In genomic region chr18:48675330-48675761, GRCh38 we compare ENCODE assay signal across 8 cellular contexts.
DNase-seq lines count a peak whose midpoint lies in the region; ATAC-seq lines count a peak whose summit lies in the region.

No MANE protein-coding gene starts in this region.

- DNase-seq in Ammon's horn (ENCODE audit: low spot score) (peak; percentile 95), NCI-H460 (ENCODE audit: extremely low read depth, low read depth) (peak; percentile 50), dermis microvascular lymphatic vessel endothelial cell (ENCODE audit: low read depth in 2 of 2) (peak; percentile 56 to 85), lung microvascular endothelial cell (ENCODE audit: low read depth in 2 of 2) (peak; percentile 89)
- DNase-seq in activated CD4-positive, alpha-beta T cell treated with anti-CD3 and anti-CD28 coated beads, Interleukin-2, amount 50 U/mL, for 24 hours (ENCODE audit: low read depth in 1 of 2, low spot score in 1 of 2): peak; percentile 77 to 79
- peak; percentile 64 for DNase-seq in stimulated activated CD8-positive, alpha-beta memory T cell treated with anti-CD3 and anti-CD28 coated beads, Interleukin-12 subunit alpha, Interleukin-12 subunit beta, amount 100 ng/mL, for 1 hour (ENCODE audit: low read depth)

- peak; percentile 73 for ATAC-seq in GM18870 (IDR thresholded peaks at IDR 0.05; ENCODE audit: unreplicated experiment)
- peak; percentile 86 for ATAC-seq in HG03108 (IDR thresholded peaks at IDR 0.05; ENCODE audit: unreplicated experiment)

Comparison
In these comparisons a context has a peak if more than half of its experiments do, and no peak if none do; other contexts are left out.
1. Peak in every context shown above with its lines: DNase-seq and ATAC-seq.